ENCODE assay signal across 1 cellular context in the genomic region with DNA sequence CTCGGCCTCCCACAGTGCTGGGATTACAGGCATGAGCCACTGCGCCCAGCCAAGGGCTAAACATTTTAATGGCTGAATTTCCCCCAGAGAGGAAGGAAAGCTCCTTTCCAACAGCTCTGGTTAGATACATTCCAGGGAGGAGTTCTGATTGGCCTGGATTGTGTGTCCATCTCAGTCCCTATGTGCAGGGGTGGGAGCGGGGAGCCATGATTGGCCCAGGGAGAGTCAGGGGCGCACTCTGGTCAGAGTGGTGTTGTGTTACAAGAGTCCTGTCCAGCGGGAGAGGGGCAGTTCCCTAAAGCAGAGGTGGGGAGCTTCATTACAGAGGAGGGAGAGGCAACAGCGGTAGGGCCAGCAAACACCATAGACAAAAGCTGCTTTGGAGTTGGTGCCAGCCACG.
A peak's percentile ranks its signal among the peaks of the same experiment; 100 is the strongest.
TF ChIP-seq lines count a peak whose summit lies in the region.

No MANE protein-coding gene starts in this region.

TF ChIP-seq in GM23338, 12 proteins besides CTCF, POLR2A, EP300 and RAD21:
- TF ChIP-seq, protein P1, sequence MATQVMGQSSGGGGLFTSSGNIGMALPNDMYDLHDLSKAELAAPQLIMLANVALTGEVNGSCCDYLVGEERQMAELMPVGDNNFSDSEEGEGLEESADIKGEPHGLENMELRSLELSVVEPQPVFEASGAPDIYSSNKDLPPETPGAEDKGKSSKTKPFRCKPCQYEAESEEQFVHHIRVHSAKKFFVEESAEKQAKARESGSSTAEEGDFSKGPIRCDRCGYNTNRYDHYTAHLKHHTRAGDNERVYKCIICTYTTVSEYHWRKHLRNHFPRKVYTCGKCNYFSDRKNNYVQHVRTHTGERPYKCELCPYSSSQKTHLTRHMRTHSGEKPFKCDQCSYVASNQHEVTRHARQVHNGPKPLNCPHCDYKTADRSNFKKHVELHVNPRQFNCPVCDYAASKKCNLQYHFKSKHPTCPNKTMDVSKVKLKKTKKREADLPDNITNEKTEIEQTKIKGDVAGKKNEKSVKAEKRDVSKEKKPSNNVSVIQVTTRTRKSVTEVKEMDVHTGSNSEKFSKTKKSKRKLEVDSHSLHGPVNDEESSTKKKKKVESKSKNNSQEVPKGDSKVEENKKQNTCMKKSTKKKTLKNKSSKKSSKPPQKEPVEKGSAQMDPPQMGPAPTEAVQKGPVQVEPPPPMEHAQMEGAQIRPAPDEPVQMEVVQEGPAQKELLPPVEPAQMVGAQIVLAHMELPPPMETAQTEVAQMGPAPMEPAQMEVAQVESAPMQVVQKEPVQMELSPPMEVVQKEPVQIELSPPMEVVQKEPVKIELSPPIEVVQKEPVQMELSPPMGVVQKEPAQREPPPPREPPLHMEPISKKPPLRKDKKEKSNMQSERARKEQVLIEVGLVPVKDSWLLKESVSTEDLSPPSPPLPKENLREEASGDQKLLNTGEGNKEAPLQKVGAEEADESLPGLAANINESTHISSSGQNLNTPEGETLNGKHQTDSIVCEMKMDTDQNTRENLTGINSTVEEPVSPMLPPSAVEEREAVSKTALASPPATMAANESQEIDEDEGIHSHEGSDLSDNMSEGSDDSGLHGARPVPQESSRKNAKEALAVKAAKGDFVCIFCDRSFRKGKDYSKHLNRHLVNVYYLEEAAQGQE (IDR thresholded peaks at IDR 0.05; ENCODE audit: unreplicated experiment), result no peak
- peak; percentile 31; the same call in 1 of the 2 replicates for TF ChIP-seq POLR2AphosphoS5 (IDR thresholded peaks at IDR 0.05; ENCODE audit: low read depth)
